15 cellular contexts compared by ENCODE assay signal in the genomic region with DNA sequence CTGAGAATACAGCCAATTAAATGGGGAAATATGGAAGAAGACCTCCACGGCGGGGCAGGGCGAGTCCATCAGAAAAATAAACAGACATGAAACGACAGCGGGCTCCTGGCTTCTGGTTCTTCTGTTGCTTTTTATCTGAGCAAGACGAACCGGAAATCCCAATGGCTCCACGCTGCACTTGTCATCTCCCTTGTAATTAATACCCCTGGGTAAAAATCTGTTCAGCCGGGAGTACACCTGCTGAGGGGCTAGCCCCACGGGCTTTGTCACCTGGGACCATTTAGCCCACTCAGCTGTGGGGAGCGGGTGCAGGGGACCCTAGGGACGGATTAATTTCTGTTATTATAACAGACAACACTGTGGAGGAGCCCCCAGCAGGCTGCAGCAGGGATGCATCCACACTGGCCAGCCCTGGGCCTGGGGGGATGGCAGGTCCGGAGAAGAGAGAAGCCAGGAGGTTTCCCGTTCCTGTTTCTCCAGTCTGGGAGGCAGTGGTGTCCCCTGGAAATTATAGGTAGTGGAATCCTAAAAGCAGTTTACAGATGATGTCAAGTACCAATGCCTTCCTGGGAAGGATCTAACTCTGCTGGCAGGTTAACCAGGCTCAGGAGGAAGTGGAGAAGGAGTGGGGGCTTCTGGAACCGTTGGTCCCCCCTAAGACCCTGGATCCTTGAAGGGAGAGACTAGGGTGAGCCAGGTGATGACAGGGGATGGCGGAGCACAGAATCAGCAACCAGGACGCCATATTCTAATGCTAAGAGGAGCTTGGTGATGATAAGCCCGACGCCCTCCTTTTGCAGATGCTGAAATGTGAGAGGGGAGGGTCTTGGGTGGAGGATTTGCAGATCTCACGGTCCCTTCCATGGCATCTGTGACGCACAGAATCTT.
A peak's percentile ranks its signal among the peaks of the same experiment; 100 is the strongest.
DNase-seq lines count a peak whose midpoint lies in the region; ATAC-seq and TF ChIP-seq lines count a peak whose summit lies in the region.
"Had no signal": no experiment of that assay in that cellular context is flagged by ENCODE, and none has a peak within 500 bp of the region (broad histone marks: within the 10 kb centered on the region; RNA-seq: fewer than 3 reads in every experiment).

No MANE protein-coding gene starts in this region.

- peaks cover 0 to 5% (median 2%) of the 10 kb centered on the region in 4 donors for H3K4me1 ChIP-seq in stomach
- H3K4me1 ChIP-seq: psoas muscle, uterus had no signal

- ATAC-seq in HG03175 (IDR thresholded peaks at IDR 0.05; ENCODE audit: unreplicated experiment) (no peak), HG03095 (IDR thresholded peaks at IDR 0.05; ENCODE audit: unreplicated experiment) (no peak)
- ATAC-seq: heart left ventricle had no signal

- H3K27ac ChIP-seq in stomach = no peak overlapping the region
- H3K27ac ChIP-seq: heart left ventricle, psoas muscle, SJSA1 had no signal

- H3K4me3 ChIP-seq in stomach = no peak overlapping the region
- H3K4me3 ChIP-seq: heart left ventricle, psoas muscle, SJSA1, uterus had no signal

- peak; percentile 42 for DNase-seq in activated effector memory CD4-positive, alpha-beta T cell treated with anti-CD3 and anti-CD28 coated beads, Interleukin-2, amount 50 U/mL, for 16 hours
- DNase-seq in activated effector memory CD4-positive, alpha-beta T cell treated with Interleukin-2 at 50 U/mL for 16 hours = no peak
- DNase-seq in NCI-H1436 treated with DMSO at 0.1 percent for 48 hours (lab: John Stamatoyannopoulos, UW) = peak; percentile 97
- DNase-seq in NCI-H748 treated with DMSO at 0.1 percent for 48 hours (lab: John Stamatoyannopoulos, UW) = peak; percentile 36
- DNase-seq in stomach = peak; percentile 15
- DNase-seq in activated T-cell treated with anti-CD3 and anti-CD28 coated beads, Interleukin-2, amount 50 U/mL, for 1 hour = no peak
- DNase-seq: activated CD4-positive, alpha-beta T cell treated with anti-CD3 and anti-CD28 coated beads for 48 hours; heart left ventricle; NCI-H2029; psoas muscle; T1000 had no signal

- 50 to 54% (median 52%) methylated on average over 21 of the region's 21 CpGs for WGBS in stomach, 5 donors

- no peaks in the 10 kb centered on the region for H3K9me3 ChIP-seq in stomach
- H3K9me3 ChIP-seq: heart left ventricle, psoas muscle, SJSA1, uterus had no signal

- intact Hi-C loops in stomach (cut with DNase I; ENCODE audit: low total_unique reads) = no loop called here

- H3K27me3 ChIP-seq in stomach = peaks cover 0 to 51% (median 6%) of the 10 kb centered on the region in 3 donors
- H3K27me3 ChIP-seq: SJSA1, uterus had no signal

- no peaks in the 10 kb centered on the region for H3K36me3 ChIP-seq in stomach
- H3K36me3 ChIP-seq: heart left ventricle, SJSA1, uterus had no signal

- no peak for TF ChIP-seq CTCF in stomach (IDR thresholded peaks at IDR 0.05)

- no peak for TF ChIP-seq POLR2A in stomach (IDR thresholded peaks at IDR 0.05)

- no peak for TF ChIP-seq EP300 in stomach (IDR thresholded peaks at IDR 0.05)

Comparison
In these comparisons a context has a peak if more than half of its experiments do, and no peak if none do; other contexts are left out.
1. DNase-seq: peak in activated effector memory CD4-positive, alpha-beta T cell treated with anti-CD3 and anti-CD28 coated beads, Interleukin-2, amount 50 U/mL, for 16 hours (single experiment), NCI-H1436 treated with DMSO at 0.1 percent for 48 hours (single experiment), NCI-H748 treated with DMSO at 0.1 percent for 48 hours (single experiment) and stomach (single experiment); none in activated effector memory CD4-positive, alpha-beta T cell treated with Interleukin-2 at 50 U/mL for 16 hours (single experiment) and activated T-cell treated with anti-CD3 and anti-CD28 coated beads, Interleukin-2, amount 50 U/mL, for 1 hour (single experiment).